23 cellular contexts compared by ENCODE assay signal in the genomic region with DNA sequence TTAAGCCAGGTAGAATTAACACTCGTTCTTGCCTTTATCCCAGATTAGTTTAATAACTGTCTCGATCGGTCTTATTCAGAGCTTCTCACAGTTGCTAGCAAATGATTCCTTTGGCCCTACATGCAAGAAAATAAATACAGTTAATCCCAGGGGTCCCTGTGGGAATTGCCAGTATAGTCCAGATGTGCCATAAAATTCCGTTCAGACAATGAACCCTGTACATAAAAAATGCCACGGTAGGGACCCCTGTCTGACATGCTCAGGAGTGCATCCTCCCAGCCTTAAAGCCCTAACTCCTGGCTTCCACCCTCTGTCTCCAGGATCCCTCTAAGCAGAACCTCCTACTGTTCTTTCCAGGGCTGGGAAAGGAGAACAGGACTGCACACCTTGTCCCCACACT.
"Had no signal": no experiment of that assay in that cellular context is flagged by ENCODE, and none has a peak within 500 bp of the region (broad histone marks: within the 10 kb centered on the region; RNA-seq: fewer than 3 reads in every experiment).

No MANE protein-coding gene starts in this region.

- H2AFZ ChIP-seq: parathyroid adenoma had no signal

- H3K9ac ChIP-seq: parathyroid adenoma had no signal

- H3K27me3 ChIP-seq: gastrocnemius medialis, right lobe of liver, stomach, thyroid gland, vagina had no signal

- H3K4me1 ChIP-seq: gastrocnemius medialis, parathyroid adenoma, right lobe of liver, stomach, thyroid gland, vagina had no signal

- H3K36me3 ChIP-seq: gastrocnemius medialis, right lobe of liver, stomach, thyroid gland, vagina had no signal

- FAIRE-seq: small intestine had no signal

- DNase-seq: cortex of kidney; effector memory CD8-positive, alpha-beta T cell; foreskin fibroblast; gastrocnemius medialis; head of caudate nucleus; left ventricle myocardium superior; natural killer cell; occipital lobe; right lobe of liver; small intestine; stimulated activated CD4-positive, alpha-beta T cell treated with anti-CD3 and anti-CD28 coated beads, Interleukin-12 subunit alpha, Interleukin-12 subunit beta, amount 100 ng/mL, for 4 hours; stimulated activated CD4-positive, alpha-beta T cell treated with anti-CD3 and anti-CD28 coated beads, Interleukin-1b, Interleukin-23, amount 100 ng/mL, for 48 hours; stimulated activated CD4-positive, alpha-beta T cell treated with anti-CD3 and anti-CD28 coated beads, Interleukin-4, amount 100 ng/mL, for 1 hour; stimulated activated naive CD4-positive, alpha-beta T cell treated with Interleukin-2 at 50 U/mL for 16 hours; stomach; thyroid gland; trophoblast cell had no signal

- H3K79me2 ChIP-seq: parathyroid adenoma had no signal

- H3K4me3 ChIP-seq: gastrocnemius medialis, lung, right lobe of liver, stomach, thyroid gland, vagina had no signal

- H3K27ac ChIP-seq: epithelial cell of prostate, gastrocnemius medialis, parathyroid adenoma, right lobe of liver, stomach, thyroid gland, vagina had no signal

- ATAC-seq: effector memory CD8-positive, alpha-beta T cell; esophagus mucosa; gastrocnemius medialis; left ventricle myocardium superior; natural killer cell; right lobe of liver; stimulated activated effector memory CD8-positive, alpha-beta T cell treated with anti-CD3 and anti-CD28 coated beads, Interleukin-12 subunit alpha, Interleukin-12 subunit beta, amount 100 ng/mL, for 72 hours had no signal

- H3K9me3 ChIP-seq: gastrocnemius medialis, right lobe of liver, thyroid gland, vagina had no signal
